ENCODE assay signal across 33 cellular contexts in genomic region chr5:12679731-12680130, GRCh38.
"Had no signal": no experiment of that assay in that cellular context is flagged by ENCODE, and none has a peak within 500 bp of the region (broad histone marks: within the 10 kb centered on the region; RNA-seq: fewer than 3 reads in every experiment).

No MANE protein-coding gene starts in this region.

- DNase-seq: activated CD4-positive, alpha-beta T cell treated with anti-CD3 and anti-CD28 coated beads, Interleukin-2, amount 10 ng/mL, durations not matched to agents 24 days and 14 days; activated CD4-positive, alpha-beta T cell treated with anti-CD3 and anti-CD28 coated beads, Interleukin-2, amount 50 U/mL, for 4 hours; activated CD8-positive, alpha-beta T cell treated with anti-CD3 and anti-CD28 coated beads for 36 hours; activated effector memory CD4-positive, alpha-beta T cell treated with anti-CD3 and anti-CD28 coated beads, Interleukin-2, amount 50 U/mL, for 16 hours; activated naive CD4-positive, alpha-beta T cell; activated naive CD4-positive, alpha-beta T cell treated with anti-CD3 and anti-CD28 coated beads, Interleukin-2, amount 50 U/mL, for 16 hours; activated naive CD8-positive, alpha-beta T cell treated with anti-CD3 and anti-CD28 coated beads for 36 hours; activated T-cell treated with anti-CD3 and anti-CD28 coated beads, Interleukin-2, amount 50 U/mL, for 1 hour; activated T-cell treated with anti-CD3 and anti-CD28 coated beads, Interleukin-2, amount 50 U/mL, for 72 hours; amniotic stem cell; NCI-H1092 treated with DMSO at 0.1 percent for 48 hours; NCI-H1417; NCI-H146; NCI-H187; NCI-H2029 treated with DMSO at 0.1 percent for 48 hours; NCI-H2107; NCI-H2171; NCI-H510A; NCI-H526; NCI-H748 treated with DMSO at 0.1 percent for 48 hours; NK-92 treated with Interleukin-12 subunit alpha and Interleukin-12 subunit beta, amount 100 ng/mL, for 24 hours; PC-3; Peyer's patch; SIG-M5; T-cell; T-helper 17 cell; WERI-Rb-1 had no signal

- H3K4me1 ChIP-seq: ascending aorta, Peyer's patch had no signal

- H3K36me3 ChIP-seq: ascending aorta, cardiac muscle cell, Peyer's patch, WERI-Rb-1 had no signal

- ATAC-seq: activated CD8-positive, alpha-beta T cell treated with anti-CD3 and anti-CD28 coated beads for 36 hours; activated T-cell treated with anti-CD3 and anti-CD28 coated beads, Interleukin-2, amount 50 U/mL, for 72 hours; activated T-helper 17 cell treated with anti-CD3 and anti-CD28 coated beads, Interleukin-2, amount 50 U/mL, for 72 hours; PC-3; Right ventricle myocardium inferior; SK-N-SH treated with all-trans-retinoic acid at 6 μM for 48 hours; T-cell; T-helper 17 cell had no signal

- H3K27ac ChIP-seq: ascending aorta, cardiac muscle cell, Peyer's patch, RWPE1, WERI-Rb-1 had no signal

- H3K27me3 ChIP-seq: ascending aorta, cardiac muscle cell, Peyer's patch had no signal

- H3K4me3 ChIP-seq: ascending aorta, cardiac muscle cell, Peyer's patch had no signal

- H3K9me3 ChIP-seq: ascending aorta, Peyer's patch had no signal
